In genomic region chr2:187554704-187555082, GRCh38 we compare ENCODE assay signal across 1 cellular context.
A peak's percentile ranks its signal among the peaks of the same experiment; 100 is the strongest.
TF ChIP-seq lines count a peak whose summit lies in the region.

No MANE protein-coding gene starts in this region.

TF ChIP-seq in HepG2, 621 proteins besides CTCF, POLR2A, EP300 and RAD21:
- TF ChIP-seq ERF (CRISPR knock-in tag; IDR thresholded peaks at IDR 0.05) (0 out of 2 replicates have a peak, but pooled peaks have one; percentile 1), FOXP4 (CRISPR knock-in tag; IDR thresholded peaks at IDR 0.05) (no peak), GABPA (IDR thresholded peaks at IDR 0.05; ENCODE audit: low read depth, low read length) (no peak), GABPA (CRISPR knock-in tag; IDR thresholded peaks at IDR 0.05; ENCODE audit: low read depth) (0 out of 2 replicates have a peak, but pooled peaks have one; percentile 4), ONECUT2 (CRISPR knock-in tag; IDR thresholded peaks at IDR 0.05) (no peak), GFI1 (CRISPR knock-in tag; IDR thresholded peaks at IDR 0.05; ENCODE audit: borderline replicate concordance) (0 out of 2 replicates have a peak, but pooled peaks have one; percentile 26), POLR2AphosphoS5 (IDR thresholded peaks at IDR 0.05; ENCODE audit: low read depth, low read length) (no peak), CEBPG (CRISPR knock-in tag; IDR thresholded peaks at IDR 0.05) (no peak)
TF ChIP-seq in HepG2: peak in this region for 3.
